In genomic region chr5:4018007-4018406, GRCh38 we compare ENCODE assay signal across 18 cellular contexts.
A peak's percentile ranks its signal among the peaks of the same experiment; 100 is the strongest.
DNase-seq lines count a peak whose midpoint lies in the region; ATAC-seq and TF ChIP-seq lines count a peak whose summit lies in the region.
"Had no signal": no experiment of that assay in that cellular context is flagged by ENCODE, and none has a peak within 500 bp of the region (broad histone marks: within the 10 kb centered on the region; RNA-seq: fewer than 3 reads in every experiment).

No MANE protein-coding gene starts in this region.

- H3K36me3 ChIP-seq in gastroesophageal sphincter (no peaks in the 10 kb centered on the region), tibial nerve (no peaks in the 10 kb centered on the region)
- H3K36me3 ChIP-seq: BE2C, SJSA1 had no signal

- intact Hi-C loops in Right ventricle myocardium superior (cut with DNase I) (no loop called here), cardiac septum (cut with DNase I) (loop anchor here (2.0 kb wide), 1 partner anchor 23 kb away; no protein-coding TSS in a partner anchor), lower leg skin (cut with DNase I; ENCODE audit: low total_unique reads) (no loop called here)

- no peak overlapping the region for H3K4me3 ChIP-seq in gastroesophageal sphincter
- H3K4me3 ChIP-seq in tibial nerve: no peak overlapping the region
- H3K4me3 ChIP-seq in lower leg skin (ENCODE audit: low read depth, poor library complexity, severe bottlenecking): no peak overlapping the region
- H3K4me3 ChIP-seq: PC-9, SJSA1 had no signal

- H3K27ac ChIP-seq in gastroesophageal sphincter (peak overlapping the region in 3 of 4 donors; percentile 20 to 51 (median 38)), tibial nerve (peak overlapping the region in 3 of 4 donors; percentile 55 to 73 (median 57))
- H3K27ac ChIP-seq: PC-9, SJSA1 had no signal

- H3K4me1 ChIP-seq in gastroesophageal sphincter (peaks cover 0 to 7% (median 3%) of the 10 kb centered on the region in 3 donors), tibial nerve (peaks cover 0 to 55% (median 11%) of the 10 kb centered on the region in 4 donors)
- H3K4me1 ChIP-seq: BE2C, SJSA1 had no signal

- H3K9me3 ChIP-seq in gastroesophageal sphincter: no peaks in the 10 kb centered on the region
- no peaks in the 10 kb centered on the region for H3K9me3 ChIP-seq in tibial nerve

- 19 to 33% methylated on average over 1 to 2 of the region's 2 CpGs for WGBS in gastroesophageal sphincter (ENCODE audit: low coverage in 1 of 2), 2 donors
- 30 to 37% methylated on average over 2 of the region's 2 CpGs for WGBS in tibial nerve, 2 donors
- WGBS in lower leg skin, 2 donors: 69 to 82% methylated on average over 2 of the region's 2 CpGs

- H3K36me3 Mint-ChIP-seq in activated naive CD4-positive, alpha-beta T cell treated with anti-CD3 and anti-CD28 coated beads, Interleukin-2, amount 50 U/mL, for 72 hours: peaks cover 0 to 4% of the 10 kb centered on the region in 2 donors
- H3K36me3 Mint-ChIP-seq: CD8-positive, alpha-beta memory T cell had no signal

- DNase-seq in Right ventricle myocardium superior (no peak), cardiac septum (ENCODE audit: low spot score) (no peak), midbrain (lab: John Stamatoyannopoulos, UW) (peak; percentile 0), tibial nerve (ENCODE audit: low spot score in 2 of 2) (no peak), lower leg skin (ENCODE audit: low spot score in 2 of 2) (no peak)
- no peak for DNase-seq in activated naive CD4-positive, alpha-beta T cell treated with anti-CD3 and anti-CD28 coated beads, Interleukin-2, amount 50 U/mL, for 72 hours (ENCODE audit: low spot score in 2 of 2)
- DNase-seq: BE2C; CD8-positive, alpha-beta memory T cell; KBM-7; NCI-H1417; NCI-H187 treated with DMSO at 0.1 percent for 48 hours; NCI-H226; NCI-H524 treated with DMSO at 0.1 percent for 48 hours; PC-9 had no signal

- H3K27me3 ChIP-seq in gastroesophageal sphincter (peaks cover 2% of the 10 kb centered on the region), tibial nerve (no peaks in the 10 kb centered on the region)
- H3K27me3 ChIP-seq: BE2C, SJSA1 had no signal

- TF ChIP-seq CTCF in gastroesophageal sphincter (IDR thresholded peaks at IDR 0.05) (no peak), tibial nerve (IDR thresholded peaks at IDR 0.05) (no peak), lower leg skin (IDR thresholded peaks at IDR 0.05) (no peak)

- peaks cover 10 to 12% of the 10 kb centered on the region in 2 donors for H3K9me3 Mint-ChIP-seq in activated naive CD4-positive, alpha-beta T cell treated with anti-CD3 and anti-CD28 coated beads, Interleukin-2, amount 50 U/mL, for 72 hours

- ATAC-seq in Right ventricle myocardium superior (ENCODE audit: poor library complexity) (peak; percentile 64), gastroesophageal sphincter (no peak), HG03039 (IDR thresholded peaks at IDR 0.05; ENCODE audit: unreplicated experiment) (no peak)
- ATAC-seq in activated naive CD4-positive, alpha-beta T cell treated with anti-CD3 and anti-CD28 coated beads, Interleukin-2, amount 50 U/mL, for 72 hours: no peak
- ATAC-seq: HepG2 had no signal

- no peak for TF ChIP-seq EP300 in gastroesophageal sphincter (IDR thresholded peaks at IDR 0.05)
- TF ChIP-seq EP300 in tibial nerve (IDR thresholded peaks at IDR 0.05): peak in 1 of 2 donors; percentile 29

- no peak overlapping the region for H3K27ac Mint-ChIP-seq in activated naive CD4-positive, alpha-beta T cell treated with anti-CD3 and anti-CD28 coated beads, Interleukin-2, amount 50 U/mL, for 72 hours
- H3K27ac Mint-ChIP-seq: CD8-positive, alpha-beta memory T cell had no signal

- TF ChIP-seq POLR2A in gastroesophageal sphincter (IDR thresholded peaks at IDR 0.05): no peak
- TF ChIP-seq POLR2A in tibial nerve (IDR thresholded peaks at IDR 0.05): no peak
- no peak for TF ChIP-seq POLR2A in lower leg skin (IDR thresholded peaks at IDR 0.05)
